ENCODE assay signal across 9 cellular contexts in the genomic region with DNA sequence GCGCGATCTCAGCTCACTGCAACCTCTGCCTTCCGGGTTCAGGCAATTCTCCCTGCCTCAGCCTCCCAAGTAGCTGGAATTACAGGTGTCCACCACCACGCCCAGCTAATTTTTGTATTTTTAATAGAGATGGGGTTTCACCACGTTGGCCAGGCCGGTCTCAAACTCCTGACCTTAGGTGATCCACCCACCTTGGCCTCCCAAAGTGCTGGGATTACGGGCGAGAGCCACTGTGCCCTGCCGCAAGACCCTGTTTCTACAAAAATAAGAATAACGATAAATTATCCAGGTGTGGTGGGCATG. TPM values are rescaled to one million over a fixed set of nuclear protein-coding genes. Genes with fewer than 3 reads are reported as not detected.
DNase-seq lines count a peak whose midpoint lies in the region; ATAC-seq and TF ChIP-seq lines count a peak whose summit lies in the region.
"Not testable (repeated sequence)": the region's sequence is repeated elsewhere in the genome, so short reads cannot be mapped to it uniquely, and the experiment has no call there.
"Had no signal": no experiment of that assay in that cellular context is flagged by ENCODE, and none has a peak within 500 bp of the region (broad histone marks: within the 10 kb centered on the region; RNA-seq: fewer than 3 reads in every experiment).

No MANE protein-coding gene starts in this region.

- DNase-seq in activated effector memory CD4-positive, alpha-beta T cell treated with anti-CD3 and anti-CD28 coated beads, Interleukin-2, amount 50 U/mL, for 16 hours, result peak; percentile 21
- DNase-seq in breast epithelium (ENCODE audit: low spot score in 2 of 2), result not testable (repeated sequence)
- DNase-seq in Right ventricle myocardium superior (peak; percentile 6), left ventricle myocardium superior (peak; percentile 3), mesenteric fat pad (ENCODE audit: low spot score) (peak; percentile 64), posterior vena cava (ENCODE audit: low spot score) (peak; percentile 17), sigmoid colon (peak; percentile 20), upper lobe of right lung (peak; percentile 15)

- H3K36me3 ChIP-seq in breast epithelium, sigmoid colon: not testable (repeated sequence)
- H3K36me3 ChIP-seq in upper lobe of right lung, result peaks cover 36% of the 10 kb centered on the region

- 93 to 95% methylated on average over 10 of the region's 10 CpGs for WGBS in sigmoid colon, 2 donors

- H3K27ac ChIP-seq in breast epithelium, result peak overlapping the region; percentile 60 to 68
- H3K27ac ChIP-seq in sigmoid colon, upper lobe of right lung: not testable (repeated sequence)

- not testable (repeated sequence) for ATAC-seq in Right ventricle myocardium superior (ENCODE audit: poor library complexity); left ventricle myocardium superior; upper lobe of right lung

- intact Hi-C loops in breast epithelium (cut with DNase I; ENCODE audit: low total_unique reads); Right ventricle myocardium superior (cut with DNase I); left ventricle myocardium superior (cut with micrococcal nuclease); posterior vena cava (cut with DNase I); sigmoid colon (cut with DNase I); upper lobe of right lung (cut with DNase I): not testable (repeated sequence)

- not testable (repeated sequence) for TF ChIP-seq POLR2A in breast epithelium (IDR thresholded peaks at IDR 0.05); sigmoid colon (IDR thresholded peaks at IDR 0.05)

- H3K27me3 ChIP-seq in breast epithelium, sigmoid colon, upper lobe of right lung: not testable (repeated sequence)

- not testable (repeated sequence) for H3K4me3 ChIP-seq in breast epithelium, sigmoid colon, upper lobe of right lung

- TF ChIP-seq CTCF in breast epithelium (IDR thresholded peaks at IDR 0.05); sigmoid colon (IDR thresholded peaks at IDR 0.05); upper lobe of right lung (IDR thresholded peaks at IDR 0.05): not testable (repeated sequence)

- not testable (repeated sequence) for H3K4me1 ChIP-seq in breast epithelium, sigmoid colon, upper lobe of right lung

- TF ChIP-seq EP300 in sigmoid colon (IDR thresholded peaks at IDR 0.05), result not testable (repeated sequence)

- not testable (repeated sequence) for H3K9me3 ChIP-seq in breast epithelium, sigmoid colon, upper lobe of right lung

RNA-seq across cellular contexts. Expression of a gene that starts 16.4 kb away (rescaled TPM):
- total RNA-seq in breast epithelium (10 to 100 TPM; 15.1 to 35.7 (median 25.9) TPM), Right ventricle myocardium superior (8.2 TPM), left ventricle myocardium superior (7.0 TPM), mesenteric fat pad (24.6 TPM), posterior vena cava (10 to 100 TPM; 16.9 to 20.9 TPM), sigmoid colon (10 to 100 TPM; 11.0 to 16.4 (median 13.9) TPM), upper lobe of right lung (36.7 TPM)
- 10 to 100 TPM in 2 of 3 donors, 1 to 10 TPM in 1; 5.5 to 23.7 (median 16.8) TPM for polyA plus RNA-seq in sigmoid colon
- total RNA-seq: G401 had no signal
